26 cellular contexts compared by ENCODE assay signal in the genomic region with DNA sequence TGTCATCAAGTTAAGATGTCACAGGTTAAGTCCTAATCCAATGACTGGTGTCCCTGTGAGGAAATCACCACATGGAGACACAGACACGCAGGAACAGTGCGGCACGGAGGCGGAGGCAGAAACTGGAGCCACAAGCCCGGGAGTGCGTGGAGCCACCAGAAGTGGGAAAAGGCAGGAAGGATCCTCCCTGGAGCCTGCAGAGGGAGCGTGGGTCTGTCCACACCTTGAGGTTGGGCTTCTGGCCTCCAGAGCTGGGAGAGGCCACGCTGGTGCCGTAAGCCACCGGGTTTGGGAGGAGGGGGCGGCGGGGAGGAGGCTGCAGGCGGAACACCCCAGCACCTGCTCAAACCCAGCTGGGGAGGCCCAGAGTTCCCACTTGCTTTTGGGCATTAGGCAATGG. TPM values are rescaled to one million over a fixed set of nuclear protein-coding genes. Genes with fewer than 3 reads are reported as not detected.
DNase-seq lines count a peak whose midpoint lies in the region; ATAC-seq, FAIRE-seq and TF ChIP-seq lines count a peak whose summit lies in the region.
"Had no signal": no experiment of that assay in that cellular context is flagged by ENCODE, and none has a peak within 500 bp of the region (broad histone marks: within the 10 kb centered on the region; RNA-seq: fewer than 3 reads in every experiment).

No MANE protein-coding gene starts in this region.

- no peaks in the 10 kb centered on the region for H3K27me3 Mint-ChIP-seq in nephron (ENCODE audit: low read depth)
- H3K27me3 Mint-ChIP-seq: CD8-positive, alpha-beta memory T cell had no signal

- no peak overlapping the region for H3K4me3 ChIP-seq in HepG2 (replicated peaks in 1 of 3; ENCODE audit: insufficient read depth in 1 of 3, low read depth in 2 of 3, low read length in 3 of 3)
- no peak overlapping the region for H3K4me3 ChIP-seq in right lobe of liver
- no peak overlapping the region for H3K4me3 ChIP-seq in RWPE2 (ENCODE audit: severe bottlenecking)
- H3K4me3 ChIP-seq: A549, GM23338, HAP-1, K562 had no signal

- intact Hi-C loops in HepG2 (cut with micrococcal nuclease; ENCODE audit: unreplicated experiment) (no loop called here), right lobe of liver (cut with DNase I) (no loop called here)

- TF ChIP-seq POLR2A in HepG2 (IDR thresholded peaks at IDR 0.05; ENCODE audit: insufficient read depth in 1 of 2, low read depth in 2 of 2, low read length in 2 of 2) (no peak), right lobe of liver (IDR thresholded peaks at IDR 0.05) (no peak)

- TF ChIP-seq RAD21 in HepG2 (CRISPR knock-in tag; IDR thresholded peaks at IDR 0.05): no peak

- H3K27ac Mint-ChIP-seq in nephron: no peak overlapping the region
- H3K27ac Mint-ChIP-seq: GM23338 had no signal

- no peak overlapping the region for H3K9ac ChIP-seq in HepG2 (ENCODE audit: insufficient read depth, low read depth, low read length)

- no peak for DNase-seq in HepG2 (ENCODE audit: low spot score)
- no peak for DNase-seq in right lobe of liver
- peak; percentile 81 for DNase-seq in RWPE2 (ENCODE audit: low spot score)
- DNase-seq in C1 segment of cervical spinal cord (lab: John Stamatoyannopoulos, UW): no peak
- DNase-seq in NCI-H510A treated with DMSO at 0.1 percent for 48 hours (lab: John Stamatoyannopoulos, UW): no peak
- DNase-seq: BE2C; CD8-positive, alpha-beta memory T cell; MM.1S; NCI-H1048; NCI-H1417 treated with DMSO at 0.1 percent for 48 hours; NCI-H187 treated with DMSO at 0.1 percent for 48 hours; NCI-H2107; NCI-H446 treated with DMSO at 0.1 percent for 48 hours; NCI-H69 had no signal

- no peaks in the 10 kb centered on the region for H3K9me3 Mint-ChIP-seq in nephron
- H3K9me3 Mint-ChIP-seq: CD8-positive, alpha-beta memory T cell; GM23338 had no signal

- no peak overlapping the region for H3K4me2 ChIP-seq in HepG2 (ENCODE audit: low read depth, low read length)
- H3K4me2 ChIP-seq: A549, GM23338 had no signal

- H3K36me3 ChIP-seq in HepG2 (replicated peaks in 1 of 2; ENCODE audit: control insufficient read depth in 1 of 2, insufficient read depth in 2 of 2, low read length in 2 of 2) (peaks cover 2 to 19% of the 10 kb centered on the region in 2 experiments; a peak in 3 of 5 replicates), right lobe of liver (no peaks in the 10 kb centered on the region), RWPE2 (ENCODE audit: low read depth) (no peaks in the 10 kb centered on the region)
- H3K36me3 ChIP-seq: BE2C, HAP-1 had no signal

- H3K4me1 Mint-ChIP-seq in nephron: peaks cover 6% of the 10 kb centered on the region

- no peaks in the 10 kb centered on the region for H3K9me3 ChIP-seq in HepG2 (ENCODE audit: low read length)
- H3K9me3 ChIP-seq in right lobe of liver: no peaks in the 10 kb centered on the region
- H3K9me3 ChIP-seq in RWPE2 (ENCODE audit: severe bottlenecking): no peaks in the 10 kb centered on the region
- H3K9me3 ChIP-seq: A549, BE2C, HAP-1 had no signal

- H3K36me3 Mint-ChIP-seq in nephron (ENCODE audit: low read depth): peaks cover 4% of the 10 kb centered on the region

- no peak for FAIRE-seq in HepG2 (lab: Jason Lieb, UNC)
- FAIRE-seq: A549, G401.6, GM12892, GM18507, K562 had no signal

- H2AFZ ChIP-seq in HepG2 (ENCODE audit: low read length): no peak overlapping the region
- H2AFZ ChIP-seq: GM23338 had no signal

- TF ChIP-seq CTCF in HepG2 (CRISPR knock-in tag; IDR thresholded peaks at IDR 0.05) (no peak), right lobe of liver (IDR thresholded peaks at IDR 0.05) (no peak), RWPE2 (IDR thresholded peaks at IDR 0.05; ENCODE audit: poor library complexity, severe bottlenecking) (peak; percentile 5), nephron (IDR thresholded peaks at IDR 0.05; ENCODE audit: unreplicated experiment in 3 of 3) (no peak)

- no peak for TF ChIP-seq EP300 in HepG2 (IDR thresholded peaks at IDR 0.05; ENCODE audit: low read depth in 2 of 2, low read length in 2 of 2)
- TF ChIP-seq EP300 in HepG2 (CRISPR knock-in tag; IDR thresholded peaks at IDR 0.05; ENCODE audit: borderline replicate concordance): no peak

- H3K4me1 ChIP-seq in HepG2 (ENCODE audit: insufficient read depth, low read length): peaks cover 39% of the 10 kb centered on the region
- H3K4me1 ChIP-seq in right lobe of liver: peaks cover 0 to 15% (median 6%) of the 10 kb centered on the region in 4 donors
- H3K4me1 ChIP-seq in RWPE2 (ENCODE audit: insufficient read depth, poor library complexity, severe bottlenecking): no peaks in the 10 kb centered on the region

- BruUV-seq in HepG2 (replicated peaks; lab: Mats Ljungman, UMichigan): no TSS peak

- 96% methylated on average over 13 of the region's 13 CpGs for WGBS in HepG2 (ENCODE audit: low lambda C conversion rate)
- WGBS in right lobe of liver (ENCODE audit: insufficient coverage, low coverage, low lambda C conversion rate, missing lambda C conversion rate): 80% methylated on average over 1 of the region's 13 CpGs

- peak overlapping the region; percentile 36 to 73 (median 69) for H3K4me3 Mint-ChIP-seq in nephron
- H3K4me3 Mint-ChIP-seq: GM23338 had no signal

- POLR2A ChIA-PET in HepG2 (lab: Yijun Ruan, JAX): interaction anchor here (1.4 kb wide), 1 partner anchor 16 kb away, joined by 6 read pairs; a partner anchor contains a TSS

- CTCF ChIA-PET in HepG2 (lab: Yijun Ruan, JAX; ENCODE audit: low intra/inter-chr PET ratio, low total read pairs): no interaction called here

- peaks cover 3% of the 10 kb centered on the region; the same call in 1 of the 2 replicates for H4K20me1 ChIP-seq in HepG2 (ENCODE audit: insufficient read depth, low read length)

- H3K79me2 ChIP-seq in HepG2 (ENCODE audit: insufficient read depth, low read length): peaks cover 9% of the 10 kb centered on the region

- ATAC-seq in HepG2 (no peak), right lobe of liver (no peak), RWPE2 (ENCODE audit: low read depth) (no peak), HG02938 (IDR thresholded peaks at IDR 0.05; ENCODE audit: unreplicated experiment) (no peak)
- ATAC-seq: A549, GM23338, K562, SK-N-SH treated with all-trans-retinoic acid at 6 μM for 48 hours had no signal

- H3K27ac ChIP-seq in HepG2 (ENCODE audit: extremely low read length, insufficient read depth, low read length): no peak overlapping the region
- H3K27ac ChIP-seq in right lobe of liver: no peak overlapping the region
- H3K27ac ChIP-seq in RWPE2 (ENCODE audit: poor library complexity, severe bottlenecking): no peak overlapping the region
- H3K27ac ChIP-seq: A549 had no signal

- in situ Hi-C loops in HepG2 (cut with HindIII; ENCODE audit: extremely low pct_ligation_motif_present, low pct_unique_long_range_greater_than_20kb): no loop called here

- peaks cover 0 to 7% of the 10 kb centered on the region in 2 experiments; a peak in 4 of 5 replicates for H3K27me3 ChIP-seq in HepG2 (ENCODE audit: control insufficient read depth in 1 of 2, insufficient read depth in 2 of 2, low read length in 2 of 2)
- no peaks in the 10 kb centered on the region for H3K27me3 ChIP-seq in right lobe of liver
- H3K27me3 ChIP-seq in RWPE2 (ENCODE audit: insufficient read depth, poor library complexity, severe bottlenecking): no peaks in the 10 kb centered on the region
- H3K27me3 ChIP-seq: BE2C had no signal

RNA-seq across cellular contexts. Expression of a gene that starts 3.8 kb away (rescaled TPM):
- total RNA-seq in HepG2 (2016; rRNA removed; fragmentation: Illumina TruSeq; extraction: Trizol): 9.7 and 10.2 TPM in 2 replicates
- 3.4 and 4.0 TPM in 2 replicates for total RNA-seq in HepG2 (2016; cell fraction: cytosol; rRNA removed; fragmentation: Illumina TruSeq; extraction: Trizol; ENCODE audit: low read depth)
- total RNA-seq in HepG2 (2016; cell fraction: insoluble cytoplasmic fraction; rRNA removed; fragmentation: Illumina TruSeq; extraction: Trizol): 9.2 and 9.3 TPM in 2 replicates
- 13.2 and 14.3 TPM in 2 replicates for total RNA-seq in HepG2 (2016; cell fraction: membrane; rRNA removed; fragmentation: Illumina TruSeq; extraction: Trizol)
- 5.6 and 7.3 TPM in 2 replicates for total RNA-seq in HepG2 (2016; cell fraction: nucleus; rRNA removed; fragmentation: Illumina TruSeq; extraction: Trizol)
- polyA plus RNA-seq in HepG2 (2011; rRNA removed): 5.2 and 5.9 TPM in 2 replicates
- 4.8 and 5.4 TPM in 2 replicates for polyA plus RNA-seq in HepG2 (2011; cell fraction: cytosol; rRNA removed)
- polyA plus RNA-seq in HepG2 (2011; cell fraction: nucleus; rRNA removed): 6.8 and 7.6 TPM in 2 replicates
- 4.7 and 5.4 TPM in 2 replicates for polyA plus RNA-seq in HepG2 (2012)
- polyA plus RNA-seq in HepG2 (2016; cell fraction: cytosol; fragmentation: Illumina TruSeq; extraction: Trizol; ENCODE audit: low read depth): 7.5 and 8.3 TPM in 2 replicates
- polyA plus RNA-seq in HepG2 (2016; cell fraction: insoluble cytoplasmic fraction; fragmentation: Illumina TruSeq; extraction: Trizol; ENCODE audit: low read depth): 20.6 and 26.7 TPM in 2 replicates
- 20.0 and 22.1 TPM in 2 replicates for polyA plus RNA-seq in HepG2 (2016; cell fraction: membrane; fragmentation: Illumina TruSeq; extraction: Trizol; ENCODE audit: low read depth)
- polyA plus RNA-seq in HepG2 (2016; cell fraction: nucleus; fragmentation: Illumina TruSeq; extraction: Trizol; ENCODE audit: insufficient read depth, low read depth): 18.8 and 19.3 TPM in 2 replicates
- 5.3 and 6.3 TPM in 2 replicates for polyA minus RNA-seq in HepG2 (2011; rRNA and poly(A)+ RNA removed; ENCODE audit: low replicate concordance)
- 4.9 and 6.3 TPM in 2 replicates for polyA minus RNA-seq in HepG2 (2011; cell fraction: cytosol; rRNA and poly(A)+ RNA removed)
- 4.8 and 5.2 TPM in 2 replicates for polyA minus RNA-seq in HepG2 (2011; cell fraction: nucleus; rRNA and poly(A)+ RNA removed)
- total RNA-seq in right lobe of liver: 1 to 10 TPM; 1.4 to 2.9 (median 2.5) TPM

RNA-seq across cellular contexts. Expression of a gene that starts 16.4 kb away (rescaled TPM):
- total RNA-seq in HepG2 (2016; rRNA removed; fragmentation: Illumina TruSeq; extraction: Trizol) (2,584 and 2,647 TPM in 2 replicates), right lobe of liver (100 to 1,000 TPM; 339 to 696 (median 413) TPM)
- total RNA-seq in HepG2 (2016; cell fraction: cytosol; rRNA removed; fragmentation: Illumina TruSeq; extraction: Trizol; ENCODE audit: low read depth): 3,497 and 3,511 TPM in 2 replicates
- total RNA-seq in HepG2 (2016; cell fraction: insoluble cytoplasmic fraction; rRNA removed; fragmentation: Illumina TruSeq; extraction: Trizol): 2,606 and 2,768 TPM in 2 replicates
- 4,939 and 5,761 TPM in 2 replicates for total RNA-seq in HepG2 (2016; cell fraction: membrane; rRNA removed; fragmentation: Illumina TruSeq; extraction: Trizol)
- total RNA-seq in HepG2 (2016; cell fraction: nucleus; rRNA removed; fragmentation: Illumina TruSeq; extraction: Trizol): 1,156 and 1,166 TPM in 2 replicates
- 9,925 and 11,063 TPM in 2 replicates for polyA plus RNA-seq in HepG2 (2011; rRNA removed)
- polyA plus RNA-seq in HepG2 (2011; cell fraction: cytosol; rRNA removed): 11,031 and 15,081 TPM in 2 replicates
- polyA plus RNA-seq in HepG2 (2011; cell fraction: nucleus; rRNA removed): 5,156 and 5,267 TPM in 2 replicates
- 6,658 and 8,852 TPM in 2 replicates for polyA plus RNA-seq in HepG2 (2012)
- 5,362 and 5,590 TPM in 2 replicates for polyA plus RNA-seq in HepG2 (2016; cell fraction: cytosol; fragmentation: Illumina TruSeq; extraction: Trizol; ENCODE audit: low read depth)
- 3,197 and 3,428 TPM in 2 replicates for polyA plus RNA-seq in HepG2 (2016; cell fraction: insoluble cytoplasmic fraction; fragmentation: Illumina TruSeq; extraction: Trizol; ENCODE audit: low read depth)
- 5,998 and 6,820 TPM in 2 replicates for polyA plus RNA-seq in HepG2 (2016; cell fraction: membrane; fragmentation: Illumina TruSeq; extraction: Trizol; ENCODE audit: low read depth)
- polyA plus RNA-seq in HepG2 (2016; cell fraction: nucleus; fragmentation: Illumina TruSeq; extraction: Trizol; ENCODE audit: insufficient read depth, low read depth): 2,753 and 2,989 TPM in 2 replicates
- polyA minus RNA-seq in HepG2 (2011; rRNA and poly(A)+ RNA removed; ENCODE audit: low replicate concordance): 2,340 and 3,999 TPM in 2 replicates
- 1,154 and 1,167 TPM in 2 replicates for polyA minus RNA-seq in HepG2 (2011; cell fraction: cytosol; rRNA and poly(A)+ RNA removed)
- 809 and 896 TPM in 2 replicates for polyA minus RNA-seq in HepG2 (2011; cell fraction: nucleus; rRNA and poly(A)+ RNA removed)

RNA-seq across cellular contexts. Expression of a gene that starts 24.0 kb away (rescaled TPM):
- total RNA-seq in HepG2 (2016; rRNA removed; fragmentation: Illumina TruSeq; extraction: Trizol): 0.46 and 0.86 TPM in 2 replicates
- 0.30 and 0.62 TPM in 2 replicates for total RNA-seq in HepG2 (2016; cell fraction: cytosol; rRNA removed; fragmentation: Illumina TruSeq; extraction: Trizol; ENCODE audit: low read depth)
- total RNA-seq in HepG2 (2016; cell fraction: insoluble cytoplasmic fraction; rRNA removed; fragmentation: Illumina TruSeq; extraction: Trizol): 0.65 and 0.76 TPM in 2 replicates
- total RNA-seq in HepG2 (2016; cell fraction: membrane; rRNA removed; fragmentation: Illumina TruSeq; extraction: Trizol): 0.52 and 0.65 TPM in 2 replicates
- total RNA-seq in HepG2 (2016; cell fraction: nucleus; rRNA removed; fragmentation: Illumina TruSeq; extraction: Trizol): 0.78 and 0.81 TPM in 2 replicates
- 0.69 and 0.82 TPM in 2 replicates for polyA plus RNA-seq in HepG2 (2011; rRNA removed)
- polyA plus RNA-seq in HepG2 (2011; cell fraction: cytosol; rRNA removed): 0.46 and 0.94 TPM in 2 replicates
- 1.1 and 1.2 TPM in 2 replicates for polyA plus RNA-seq in HepG2 (2011; cell fraction: nucleus; rRNA removed)
- polyA plus RNA-seq in HepG2 (2012): 0.24 and 0.42 TPM in 2 replicates
- 0.52 and 0.54 TPM in 2 replicates for polyA plus RNA-seq in HepG2 (2016; cell fraction: cytosol; fragmentation: Illumina TruSeq; extraction: Trizol; ENCODE audit: low read depth)
- 0.67 and 0.91 TPM in 2 replicates for polyA plus RNA-seq in HepG2 (2016; cell fraction: insoluble cytoplasmic fraction; fragmentation: Illumina TruSeq; extraction: Trizol; ENCODE audit: low read depth)
- polyA plus RNA-seq in HepG2 (2016; cell fraction: membrane; fragmentation: Illumina TruSeq; extraction: Trizol; ENCODE audit: low read depth): 0.51 and 0.60 TPM in 2 replicates
- 0.97 and 1.1 TPM in 2 replicates for polyA plus RNA-seq in HepG2 (2016; cell fraction: nucleus; fragmentation: Illumina TruSeq; extraction: Trizol; ENCODE audit: insufficient read depth, low read depth)
- 0.40 TPM in 1 of 2 replicates, not detected in the other for polyA minus RNA-seq in HepG2 (2011; rRNA and poly(A)+ RNA removed; ENCODE audit: low replicate concordance)
- polyA minus RNA-seq in HepG2 (2011; cell fraction: cytosol; rRNA and poly(A)+ RNA removed): 0.40 TPM in 1 of 2 replicates, not detected in the other
- polyA minus RNA-seq in HepG2 (2011; cell fraction: nucleus; rRNA and poly(A)+ RNA removed): 0.26 and 0.75 TPM in 2 replicates
- total RNA-seq in right lobe of liver: not detected
- total RNA-seq: CD8-positive, alpha-beta memory T cell; Daoy; K562; LHCN-M2 had no signal
- polyA plus RNA-seq: A549; CD8-positive, alpha-beta memory T cell; K562 had no signal

RNA-seq across cellular contexts. Expression of a gene that starts 36.2 kb away (rescaled TPM):
- total RNA-seq in HepG2 (2016; rRNA removed; fragmentation: Illumina TruSeq; extraction: Trizol): 28.5 and 44.7 TPM in 2 replicates
- total RNA-seq in HepG2 (2016; cell fraction: cytosol; rRNA removed; fragmentation: Illumina TruSeq; extraction: Trizol; ENCODE audit: low read depth): 32.2 and 40.1 TPM in 2 replicates
- total RNA-seq in HepG2 (2016; cell fraction: insoluble cytoplasmic fraction; rRNA removed; fragmentation: Illumina TruSeq; extraction: Trizol): 24.0 and 53.5 TPM in 2 replicates
- 23.5 and 24.2 TPM in 2 replicates for total RNA-seq in HepG2 (2016; cell fraction: membrane; rRNA removed; fragmentation: Illumina TruSeq; extraction: Trizol)
- 108 and 131 TPM in 2 replicates for total RNA-seq in HepG2 (2016; cell fraction: nucleus; rRNA removed; fragmentation: Illumina TruSeq; extraction: Trizol)
- polyA plus RNA-seq in HepG2 (2011; rRNA removed): 21.0 and 22.7 TPM in 2 replicates
- polyA plus RNA-seq in HepG2 (2011; cell fraction: cytosol; rRNA removed): 9.5 and 17.6 TPM in 2 replicates
- 504 and 754 TPM in 2 replicates for polyA plus RNA-seq in HepG2 (2011; cell fraction: nucleus; rRNA removed)
- polyA plus RNA-seq in HepG2 (2012): 96.2 and 135 TPM in 2 replicates
- polyA plus RNA-seq in HepG2 (2016; cell fraction: cytosol; fragmentation: Illumina TruSeq; extraction: Trizol; ENCODE audit: low read depth): 12.5 and 12.7 TPM in 2 replicates
- 34.3 and 49.3 TPM in 2 replicates for polyA plus RNA-seq in HepG2 (2016; cell fraction: insoluble cytoplasmic fraction; fragmentation: Illumina TruSeq; extraction: Trizol; ENCODE audit: low read depth)
- 14.2 and 17.2 TPM in 2 replicates for polyA plus RNA-seq in HepG2 (2016; cell fraction: membrane; fragmentation: Illumina TruSeq; extraction: Trizol; ENCODE audit: low read depth)
- 598 and 620 TPM in 2 replicates for polyA plus RNA-seq in HepG2 (2016; cell fraction: nucleus; fragmentation: Illumina TruSeq; extraction: Trizol; ENCODE audit: insufficient read depth, low read depth)
- polyA minus RNA-seq in HepG2 (2011; rRNA and poly(A)+ RNA removed; ENCODE audit: low replicate concordance): 26.2 and 35.7 TPM in 2 replicates
- 23.2 and 27.1 TPM in 2 replicates for polyA minus RNA-seq in HepG2 (2011; cell fraction: cytosol; rRNA and poly(A)+ RNA removed)
- 70.0 and 71.2 TPM in 2 replicates for polyA minus RNA-seq in HepG2 (2011; cell fraction: nucleus; rRNA and poly(A)+ RNA removed)
- total RNA-seq in right lobe of liver: 10 to 100 TPM; 30.3 to 80.8 (median 47.1) TPM
- polyA plus RNA-seq: CD8-positive, alpha-beta memory T cell had no signal
